In the genomic region with DNA sequence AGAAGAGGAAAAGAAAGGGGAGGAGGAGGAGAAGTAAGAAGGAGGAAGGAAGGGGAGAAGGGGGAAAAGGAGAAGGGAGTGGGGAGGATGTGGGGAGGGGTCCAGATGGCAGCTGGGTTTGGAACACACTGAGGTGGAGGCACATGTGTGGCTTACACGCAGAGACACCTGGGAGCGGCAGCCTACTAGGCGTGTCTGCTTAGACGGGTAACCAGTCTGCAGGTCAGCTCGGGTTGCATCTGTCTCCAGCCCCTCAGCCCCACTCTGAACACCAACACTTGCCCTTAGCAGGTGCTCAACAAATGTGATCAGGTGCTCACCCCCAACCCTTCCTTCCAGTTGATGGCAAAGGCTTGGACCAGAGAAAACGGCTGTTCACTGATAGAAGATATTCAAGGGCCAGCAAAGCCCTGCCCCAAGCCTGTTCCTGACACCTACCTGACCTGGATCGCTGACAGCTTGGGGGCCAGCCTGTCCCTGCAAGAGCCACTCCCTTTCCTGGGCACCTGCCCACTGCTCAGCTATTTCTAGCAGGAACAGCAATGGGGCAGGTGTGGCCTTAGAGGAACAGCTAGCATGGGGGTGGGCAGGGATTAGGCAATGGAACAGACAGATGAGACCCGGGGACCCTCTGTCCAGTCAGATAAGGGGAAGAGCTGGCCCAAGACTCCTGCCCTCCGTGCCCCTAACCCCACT, we compare ENCODE assay signal across 23 cellular contexts.
DNase-seq lines count a peak whose midpoint lies in the region; ATAC-seq, FAIRE-seq and TF ChIP-seq lines count a peak whose summit lies in the region.
"Had no signal": no experiment of that assay in that cellular context is flagged by ENCODE, and none has a peak within 500 bp of the region (broad histone marks: within the 10 kb centered on the region; RNA-seq: fewer than 3 reads in every experiment).

No MANE protein-coding gene starts in this region.

- no peaks in the 10 kb centered on the region for H3K9me3 Mint-ChIP-seq in activated CD8-positive, alpha-beta T cell treated with anti-CD3 and anti-CD28 coated beads, Interleukin-2, amount 10 ng/mL, durations not matched to agents 7 days and 5 days (ENCODE audit: insufficient read depth)
- H3K9me3 Mint-ChIP-seq: activated CD4-positive, alpha-beta T cell treated with anti-CD3 and anti-CD28 coated beads, Interleukin-2, amount 10 ng/mL, durations not matched to agents 24 days and 14 days; CD8-positive, alpha-beta memory T cell had no signal

- TF ChIP-seq CTCF in right atrium auricular region (IDR thresholded peaks at IDR 0.05) (no peak), PC-9 (conservative IDR thresholded peaks at IDR 0.05) (no peak), kidney (IDR thresholded peaks at IDR 0.05; ENCODE audit: borderline replicate concordance, extremely low read depth, insufficient read depth) (no peak), upper lobe of right lung (IDR thresholded peaks at IDR 0.05) (no peak)

- BruUV-seq in PC-9 (replicated peaks; lab: Mats Ljungman, UMichigan): no TSS peak

- H3K36me3 ChIP-seq in right atrium auricular region (no peaks in the 10 kb centered on the region), PC-9 (ENCODE audit: low read depth) (no peaks in the 10 kb centered on the region), kidney (ENCODE audit: control insufficient read depth in 1 of 2, insufficient read depth in 2 of 2, low read length in 2 of 2) (no peaks in the 10 kb centered on the region), upper lobe of right lung (no peaks in the 10 kb centered on the region)
- H3K36me3 ChIP-seq: cardiac muscle cell had no signal

- FAIRE-seq in kidney (lab: Jason Lieb, UNC): no peak
- FAIRE-seq: GM18507, TTC549 had no signal

- H3K9me2 ChIP-seq in PC-9 (ENCODE audit: insufficient read depth): no peaks in the 10 kb centered on the region

- no peak overlapping the region for H2AFZ ChIP-seq in PC-9

- ATAC-seq in left ventricle myocardium superior (no peak), upper lobe of right lung (peak; percentile 69), HG03442 (IDR thresholded peaks at IDR 0.05; ENCODE audit: unreplicated experiment) (no peak)
- no peak for ATAC-seq in activated CD8-positive, alpha-beta T cell treated with anti-CD3 and anti-CD28 coated beads, Interleukin-2, amount 10 ng/mL, durations not matched to agents 7 days and 5 days

- H3K9ac ChIP-seq in kidney (ENCODE audit: low read length in 2 of 2): no peak overlapping the region

- H3K27ac ChIP-seq in right atrium auricular region (no peak overlapping the region), PC-9 (no peak overlapping the region), kidney (ENCODE audit: low read depth in 2 of 2, low read length in 2 of 2) (no peak overlapping the region), upper lobe of right lung (no peak overlapping the region)
- H3K27ac ChIP-seq: cardiac muscle cell, testis had no signal

- H3K4me3 ChIP-seq in right atrium auricular region (no peak overlapping the region), PC-9 (no peak overlapping the region), kidney (ENCODE audit: low read length in 2 of 2) (no peak overlapping the region), upper lobe of right lung (no peak overlapping the region)
- H3K4me3 ChIP-seq: cardiac muscle cell, dorsolateral prefrontal cortex, testis had no signal

- no peaks in the 10 kb centered on the region for H3K9me3 ChIP-seq in right atrium auricular region
- no peaks in the 10 kb centered on the region for H3K9me3 ChIP-seq in PC-9 (ENCODE audit: insufficient read depth, low read depth)
- H3K9me3 ChIP-seq in kidney (ENCODE audit: control insufficient read depth in 1 of 2, low read length in 2 of 2): no peaks in the 10 kb centered on the region
- no peaks in the 10 kb centered on the region for H3K9me3 ChIP-seq in upper lobe of right lung
- H3K9me3 ChIP-seq: testis had no signal

- no peak overlapping the region for H3K4me3 Mint-ChIP-seq in activated CD8-positive, alpha-beta T cell treated with anti-CD3 and anti-CD28 coated beads, Interleukin-2, amount 10 ng/mL, durations not matched to agents 7 days and 5 days
- H3K4me3 Mint-ChIP-seq: activated CD4-positive, alpha-beta T cell treated with anti-CD3 and anti-CD28 coated beads, Interleukin-2, amount 10 ng/mL, durations not matched to agents 24 days and 14 days; CD8-positive, alpha-beta memory T cell had no signal

- peaks cover 17% of the 10 kb centered on the region; the same call in 1 of the 2 replicates for H3F3A ChIP-seq in PC-9 (ENCODE audit: insufficient read depth, low read depth)

- no peaks in the 10 kb centered on the region for H3K27me3 ChIP-seq in right atrium auricular region
- no peaks in the 10 kb centered on the region for H3K27me3 ChIP-seq in PC-9 (ENCODE audit: insufficient read depth, low read depth)
- H3K27me3 ChIP-seq in upper lobe of right lung: no peaks in the 10 kb centered on the region
- H3K27me3 ChIP-seq: cardiac muscle cell, dorsolateral prefrontal cortex, testis had no signal

- CTCF ChIA-PET in PC-9 (lab: Charles Lee): no interaction called here
- CTCF ChIA-PET in activated CD8-positive, alpha-beta T cell treated with anti-CD3 and anti-CD28 coated beads, Interleukin-2, amount 10 ng/mL, durations not matched to agents 7 days and 5 days (lab: Charles Lee): interaction anchor here (0.7 to 1.5 kb wide), 2 partner anchors 30 to 100 kb away, joined by 3 read pairs; no protein-coding TSS in a partner anchor

- peaks cover 26% of the 10 kb centered on the region for H3K27me3 Mint-ChIP-seq in activated CD8-positive, alpha-beta T cell treated with anti-CD3 and anti-CD28 coated beads, Interleukin-2, amount 10 ng/mL, durations not matched to agents 7 days and 5 days (ENCODE audit: low read depth)

- H3K4me1 ChIP-seq in right atrium auricular region: peaks cover 0 to 37% of the 10 kb centered on the region in 2 donors
- H3K4me1 ChIP-seq in PC-9 (replicated peaks; ENCODE audit: insufficient read depth): peaks cover 48% of the 10 kb centered on the region
- no peaks in the 10 kb centered on the region for H3K4me1 ChIP-seq in kidney (ENCODE audit: control insufficient read depth in 1 of 2, insufficient read depth in 1 of 2, low read depth in 1 of 2, low read length in 2 of 2)
- peaks cover 20% of the 10 kb centered on the region for H3K4me1 ChIP-seq in upper lobe of right lung

- H3K4me1 Mint-ChIP-seq in activated CD8-positive, alpha-beta T cell treated with anti-CD3 and anti-CD28 coated beads, Interleukin-2, amount 10 ng/mL, durations not matched to agents 7 days and 5 days (ENCODE audit: low read depth): peaks cover 14% of the 10 kb centered on the region

- no peak overlapping the region for H3K27ac Mint-ChIP-seq in activated CD8-positive, alpha-beta T cell treated with anti-CD3 and anti-CD28 coated beads, Interleukin-2, amount 10 ng/mL, durations not matched to agents 7 days and 5 days

- peak overlapping the region; percentile 26; the same call in 1 of the 2 replicates for H3K4me2 ChIP-seq in PC-9

- no peaks in the 10 kb centered on the region for H3K79me2 ChIP-seq in PC-9 (ENCODE audit: low read depth)

- POLR2A ChIA-PET in PC-9 (lab: Charles Lee; ENCODE audit: unreplicated experiment): no interaction called here
- POLR2A ChIA-PET in activated CD8-positive, alpha-beta T cell treated with anti-CD3 and anti-CD28 coated beads, Interleukin-2, amount 10 ng/mL, durations not matched to agents 7 days and 5 days (lab: Charles Lee): no interaction called here

- H4K20me1 ChIP-seq in PC-9 (ENCODE audit: insufficient read depth): no peaks in the 10 kb centered on the region

- intact Hi-C loops in left ventricle myocardium superior (cut with micrococcal nuclease) (no loop called here), PC-9 (cut with micrococcal nuclease; ENCODE audit: unreplicated experiment) (loop anchor here (10.0 kb wide), 1 partner anchor 70 kb away; no protein-coding TSS in a partner anchor), kidney (cut with DNase I) (no loop called here), upper lobe of right lung (cut with DNase I) (no loop called here)

- peak; percentile 23 for DNase-seq in left ventricle myocardium superior
- DNase-seq in right atrium auricular region (ENCODE audit: low spot score): no peak
- DNase-seq in PC-9: peak in 1 of 2 experiments; percentile 53
- DNase-seq in kidney: peak; percentile 45
- peak; percentile 85 for DNase-seq in upper lobe of right lung
- DNase-seq in activated CD8-positive, alpha-beta T cell treated with anti-CD3 and anti-CD28 coated beads, Interleukin-2, amount 10 ng/mL, durations not matched to agents 7 days and 5 days: no peak
- DNase-seq in HT-29 (ENCODE audit: low spot score): no peak
- DNase-seq: activated CD4-positive, alpha-beta T cell treated with anti-CD3 and anti-CD28 coated beads, Interleukin-2, amount 10 ng/mL, durations not matched to agents 24 days and 14 days; activated CD8-positive, alpha-beta memory T cell treated with anti-CD3 and anti-CD28 coated beads, Interleukin-2, amount 50 U/mL, for 48 hours; activated gamma-delta T cell; amniotic stem cell; CD8-positive, alpha-beta memory T cell; NCI-H1092 treated with DMSO at 0.1 percent for 48 hours; NCI-H2107; NK-92 treated with Interleukin-12 subunit alpha and Interleukin-12 subunit beta, amount 100 ng/mL, for 24 hours; stimulated activated CD4-positive, alpha-beta T cell treated with anti-CD3 and anti-CD28 coated beads, Interleukin-15, amount 100 ng/mL, for 24 hours; SW 1271; testis had no signal

- no peaks in the 10 kb centered on the region for H3K36me3 Mint-ChIP-seq in activated CD8-positive, alpha-beta T cell treated with anti-CD3 and anti-CD28 coated beads, Interleukin-2, amount 10 ng/mL, durations not matched to agents 7 days and 5 days (ENCODE audit: low read depth)
- H3K36me3 Mint-ChIP-seq: CD8-positive, alpha-beta memory T cell had no signal

Comparison
In these comparisons a context has a peak if more than half of its experiments do, and no peak if none do; other contexts are left out.
1. DNase-seq: peak in left ventricle myocardium superior (single experiment), kidney (single experiment) and upper lobe of right lung (single experiment); none in right atrium auricular region (single experiment), activated CD8-positive, alpha-beta T cell treated with anti-CD3 and anti-CD28 coated beads, Interleukin-2, amount 10 ng/mL, durations not matched to agents 7 days and 5 days (single experiment) and HT-29 (single experiment).